8 cellular contexts compared by ENCODE assay signal in genomic region chr6:36442671-36443497, GRCh38. TPM values are rescaled to one million over a fixed set of nuclear protein-coding genes. Genes with fewer than 3 reads are reported as not detected.
DNase-seq lines count a peak whose midpoint lies in the region; ATAC-seq, FAIRE-seq and TF ChIP-seq lines count a peak whose summit lies in the region.

TSS of gene KCTD20 (plus strand) at chr6:36443000. CDS start at chr6:36470098, 27,098 bp downstream.
A gene with protein sequence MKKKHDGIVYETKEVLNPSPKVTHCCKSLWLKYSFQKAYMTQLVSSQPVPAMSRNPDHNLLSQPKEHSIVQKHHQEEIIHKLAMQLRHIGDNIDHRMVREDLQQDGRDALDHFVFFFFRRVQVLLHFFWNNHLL (minus strand): TSS chr6:36442854. CDS start chr6:36426082, 16,772 bp downstream.

- no peaks in the 10 kb centered on the region for H3K9me3 Mint-ChIP-seq in astrocyte (ENCODE audit: unreplicated experiment)

- H3K9ac ChIP-seq in astrocyte (ENCODE audit: low read length): peak within 1 kb of the TSS; percentile 93

- H4K20me1 ChIP-seq in astrocyte (ENCODE audit: insufficient read depth, low read length) (peaks cover 23% of the 10 kb centered on the region), hepatocyte (ENCODE audit: insufficient read depth, poor library complexity, severe bottlenecking) (no peaks in the 10 kb centered on the region)

- intact Hi-C loops in aorta (cut with DNase I): loop anchor here (2.0 to 5.0 kb wide), 4 partner anchors 20 to 149 kb away; partner anchors contain the start of genes ETV7 (in 1 of the 2), SRSF3 (in 1 of the 2) and STK38 (in 1 of the 2)

- no peak for TF ChIP-seq CTCF in astrocyte (IDR thresholded peaks at IDR 0.05; ENCODE audit: insufficient read depth, low read depth, low read length)
- TF ChIP-seq CTCF in hepatocyte (IDR thresholded peaks at IDR 0.05; ENCODE audit: poor library complexity): no peak

- peak within 1 kb of the TSS; percentile 97 for H3K27ac Mint-ChIP-seq in astrocyte (ENCODE audit: unreplicated experiment)

- peak within 1 kb of the TSS; percentile 98 for H3K4me3 Mint-ChIP-seq in astrocyte (ENCODE audit: unreplicated experiment)

- WGBS in hepatocyte (ENCODE audit: low lambda C conversion rate, missing lambda C conversion rate): under 1% methylated on average over 85 of the region's 93 CpGs
- 0% methylated on average over 68 to 93 of the region's 93 CpGs for WGBS in aorta, 2 donors

- no peaks in the 10 kb centered on the region for H3K9me3 ChIP-seq in astrocyte (ENCODE audit: insufficient read depth, low read depth, low read length)
- H3K9me3 ChIP-seq in hepatocyte (ENCODE audit: low read depth): no peaks in the 10 kb centered on the region
- no peaks in the 10 kb centered on the region for H3K9me3 ChIP-seq in aorta (ENCODE audit: control insufficient read depth, low read length)

- H3K4me1 Mint-ChIP-seq in astrocyte (ENCODE audit: low read depth, unreplicated experiment): peaks cover 28% of the 10 kb centered on the region

- ATAC-seq in HG02938 (IDR thresholded peaks at IDR 0.05; ENCODE audit: unreplicated experiment): peak; percentile 79
- peak; percentile 96 for ATAC-seq in aorta (ENCODE audit: low FRiP score)

- peak; percentile 81 for DNase-seq in GM18507 (ENCODE audit: extremely low spot score, insufficient read length, low read depth)
- DNase-seq in NCI-H1694 treated with DMSO at 0.1 percent for 48 hours (lab: John Stamatoyannopoulos, UW): peak; percentile 54
- peak; percentile 75 for DNase-seq in T-helper 9 cell
- peak; percentile 76 for DNase-seq in astrocyte (ENCODE audit: low read depth)
- peak; percentile 96 for DNase-seq in hepatocyte (ENCODE audit: low spot score)
- peak; percentile 94 for DNase-seq in retina
- peak; percentile 94 to 95 for DNase-seq in aorta

- H3K4me2 ChIP-seq in astrocyte (ENCODE audit: low read length) (peak within 1 kb of the TSS; percentile 88), hepatocyte (peak within 1 kb of the TSS; percentile 72)

- H3K4me3 ChIP-seq in astrocyte (ENCODE audit: insufficient read depth, low read depth, low read length) (peak within 1 kb of the TSS; percentile 78), hepatocyte (peak within 1 kb of the TSS; percentile 90), aorta (ENCODE audit: low read length in 2 of 2) (peak within 1 kb of the TSS; percentile 65 to 96)

- no peaks in the 10 kb centered on the region for H3K27me3 Mint-ChIP-seq in astrocyte (ENCODE audit: low read depth, unreplicated experiment)

- H3K4me1 ChIP-seq in astrocyte (ENCODE audit: insufficient read depth, low read length) (peaks cover 29% of the 10 kb centered on the region), hepatocyte (ENCODE audit: insufficient read depth) (peaks cover 31% of the 10 kb centered on the region), aorta (ENCODE audit: control insufficient read depth in 1 of 2, insufficient read depth in 2 of 2, low read length in 2 of 2) (peaks cover 0 to 2% of the 10 kb centered on the region in 2 donors)

- H3K27ac ChIP-seq in astrocyte (ENCODE audit: low read depth, low read length): peak within 1 kb of the TSS; percentile 87
- peak within 1 kb of the TSS; percentile 99 for H3K27ac ChIP-seq in hepatocyte
- peak within 1 kb of the TSS; percentile 28 to 87 for H3K27ac ChIP-seq in aorta (ENCODE audit: low read depth in 1 of 2, low read length in 2 of 2)

- FAIRE-seq in GM18507 (lab: Jason Lieb, UNC) (peak; percentile 86), astrocyte (lab: Jason Lieb, UNC) (no peak)

- H2AFZ ChIP-seq in astrocyte (ENCODE audit: low read depth, low read length) (peak within 1 kb of the TSS; percentile 85), hepatocyte (peak within 1 kb of the TSS; percentile 95)

- H3K36me3 Mint-ChIP-seq in astrocyte (ENCODE audit: low read depth, unreplicated experiment): no peaks in the 10 kb centered on the region

- H3K79me2 ChIP-seq in astrocyte (ENCODE audit: insufficient read depth, low read length): peaks cover 50% of the 10 kb centered on the region
- H3K79me2 ChIP-seq in hepatocyte: peaks cover 48% of the 10 kb centered on the region

- H3K27me3 ChIP-seq in astrocyte (ENCODE audit: insufficient read depth, low read length): no peaks in the 10 kb centered on the region
- no peaks in the 10 kb centered on the region for H3K27me3 ChIP-seq in hepatocyte
- H3K27me3 ChIP-seq in aorta (ENCODE audit: control insufficient read depth in 1 of 2, insufficient read depth in 2 of 2, low read length in 1 of 2): no peaks in the 10 kb centered on the region

- no peaks in the 10 kb centered on the region for H3K9me2 ChIP-seq in hepatocyte (replicated peaks; ENCODE audit: insufficient read depth)

- peaks cover under 1% of the 10 kb centered on the region for H3K36me3 ChIP-seq in astrocyte (ENCODE audit: insufficient read depth, low read length)
- H3K36me3 ChIP-seq in hepatocyte (replicated peaks; ENCODE audit: insufficient read depth, low read depth): no peaks in the 10 kb centered on the region
- no peaks in the 10 kb centered on the region for H3K36me3 ChIP-seq in aorta (ENCODE audit: control insufficient read depth in 1 of 2, insufficient read depth in 2 of 2, low read length in 1 of 2)

RNA-seq across cellular contexts. Expression of gene KCTD20, which starts in this region (rescaled TPM):
- total RNA-seq in astrocyte: 54.8 and 56.7 TPM in 2 replicates
- total RNA-seq in hepatocyte: 54.3 and 56.3 TPM in 2 replicates
- 21.4 and 27.4 TPM in 2 replicates for polyA plus RNA-seq in hepatocyte
- 10 to 100 TPM; 58.7 to 70.6 TPM for total RNA-seq in aorta
- polyA plus RNA-seq in aorta: 10 to 100 TPM; 25.8 to 27.3 TPM

RNA-seq across cellular contexts. Expression of the second gene that starts in this region (rescaled TPM):
- total RNA-seq in astrocyte (0.09 and 0.14 TPM in 2 replicates), hepatocyte (not detected in 2 replicates), aorta (not detected)
- polyA plus RNA-seq in hepatocyte (not detected in 2 replicates), aorta (under 1 TPM in 1 of 2 donors, not detected in 1; 0.05 TPM)

Comparison
In these comparisons a context has a peak if more than half of its experiments do, and no peak if none do; other contexts are left out.
1. Peak in every context shown above with its lines: DNase-seq, ATAC-seq, H3K4me3 ChIP-seq and H3K27ac ChIP-seq.